Comparison of ENCODE assay signal across 8 cellular contexts in genomic region chr13:109610517-109610916, GRCh38.
DNase-seq lines count a peak whose midpoint lies in the region; TF ChIP-seq lines count a peak whose summit lies in the region.

No MANE protein-coding gene starts in this region.

- H3K27me3 Mint-ChIP-seq in CD8-positive, alpha-beta memory T cell, result peaks cover 0 to 3% of the 10 kb centered on the region in 2 donors

- peak overlapping the region in 1 of 8 donors; percentile 52 for H3K27ac Mint-ChIP-seq in CD8-positive, alpha-beta memory T cell

- POLR2A ChIA-PET in CD8-positive, alpha-beta memory T cell (lab: Charles Lee), result no interaction called here

- no peak overlapping the region for H3K4me3 ChIP-seq in CD8-positive, alpha-beta memory T cell (ENCODE audit: low read length)
- H3K4me3 ChIP-seq in HL-60 (replicated peaks; ENCODE audit: insufficient read depth, low read length), result no peak overlapping the region

- DNase-seq in CD8-positive, alpha-beta memory T cell, result peak; percentile 3 to 48 (median 11)
- DNase-seq in HL-60 (ENCODE audit: low read depth in 1 of 2, low spot score in 1 of 2) (peak in 1 of 2 experiments; percentile 51), glomerular visceral epithelial cell (ENCODE audit: extremely low spot score) (peak; percentile 6), GM03348 (ENCODE audit: low spot score) (no peak), D341Med (ENCODE audit: low spot score) (no peak)
- peak; percentile 3 to 21 for DNase-seq in activated CD4-positive, alpha-beta T cell treated with anti-CD3 and anti-CD28 coated beads, Interleukin-2, amount 50 U/mL, for 4 hours
- peak; percentile 24 for DNase-seq in stimulated activated CD4-positive, alpha-beta T cell treated with anti-CD3 and anti-CD28 coated beads, Interleukin-12 subunit alpha, Interleukin-12 subunit beta, amount 100 ng/mL, for 4 hours
- no peak for DNase-seq in NK-92 treated with Interleukin-12 subunit alpha and Interleukin-12 subunit beta, amount 100 ng/mL, for 24 hours (lab: John Stamatoyannopoulos, UW)

- H3K4me1 ChIP-seq in CD8-positive, alpha-beta memory T cell (ENCODE audit: insufficient read depth, low read length), result no peaks in the 10 kb centered on the region

- no peaks in the 10 kb centered on the region for H3K36me3 Mint-ChIP-seq in CD8-positive, alpha-beta memory T cell

- no peak overlapping the region for H3K27ac ChIP-seq in CD8-positive, alpha-beta memory T cell (ENCODE audit: low read depth, low read length)
- H3K27ac ChIP-seq in HL-60 (replicated peaks), result no peak overlapping the region

- CTCF ChIA-PET in CD8-positive, alpha-beta memory T cell (lab: Charles Lee), result interaction anchor here (1.3 kb wide), 1 partner anchor 9 kb away, joined by 4 read pairs; no protein-coding TSS in a partner anchor

- H3K9me3 Mint-ChIP-seq in CD8-positive, alpha-beta memory T cell, result peaks cover 0 to 2% (median 0%) of the 10 kb centered on the region in 5 donors

- no peaks in the 10 kb centered on the region for H3K4me1 Mint-ChIP-seq in CD8-positive, alpha-beta memory T cell

- TF ChIP-seq CTCF in HL-60 (IDR thresholded peaks at IDR 0.05; ENCODE audit: insufficient read depth, low read length), result peak; percentile 15

- no peaks in the 10 kb centered on the region for H3K36me3 ChIP-seq in CD8-positive, alpha-beta memory T cell (ENCODE audit: insufficient read depth, low read length)

- no peaks in the 10 kb centered on the region for H3K27me3 ChIP-seq in CD8-positive, alpha-beta memory T cell (ENCODE audit: insufficient read depth, low read length, poor library complexity, severe bottlenecking)
- no peaks in the 10 kb centered on the region for H3K27me3 ChIP-seq in HL-60 (ENCODE audit: insufficient read depth, poor library complexity, severe bottlenecking)

- H3K9me3 ChIP-seq in CD8-positive, alpha-beta memory T cell (ENCODE audit: low read length), result no peaks in the 10 kb centered on the region

- no peak overlapping the region for H3K4me3 Mint-ChIP-seq in CD8-positive, alpha-beta memory T cell

Comparison
In these comparisons a context has a peak if more than half of its experiments do, and no peak if none do; other contexts are left out.
1. DNase-seq: peak in CD8-positive, alpha-beta memory T cell (5 of 5), activated CD4-positive, alpha-beta T cell treated with anti-CD3 and anti-CD28 coated beads, Interleukin-2, amount 50 U/mL, for 4 hours (2 of 2), glomerular visceral epithelial cell (single experiment) and stimulated activated CD4-positive, alpha-beta T cell treated with anti-CD3 and anti-CD28 coated beads, Interleukin-12 subunit alpha, Interleukin-12 subunit beta, amount 100 ng/mL, for 4 hours (single experiment); none in NK-92 treated with Interleukin-12 subunit alpha and Interleukin-12 subunit beta, amount 100 ng/mL, for 24 hours (single experiment), GM03348 (single experiment) and D341Med (single experiment).